18 cellular contexts compared by ENCODE assay signal in the genomic region with DNA sequence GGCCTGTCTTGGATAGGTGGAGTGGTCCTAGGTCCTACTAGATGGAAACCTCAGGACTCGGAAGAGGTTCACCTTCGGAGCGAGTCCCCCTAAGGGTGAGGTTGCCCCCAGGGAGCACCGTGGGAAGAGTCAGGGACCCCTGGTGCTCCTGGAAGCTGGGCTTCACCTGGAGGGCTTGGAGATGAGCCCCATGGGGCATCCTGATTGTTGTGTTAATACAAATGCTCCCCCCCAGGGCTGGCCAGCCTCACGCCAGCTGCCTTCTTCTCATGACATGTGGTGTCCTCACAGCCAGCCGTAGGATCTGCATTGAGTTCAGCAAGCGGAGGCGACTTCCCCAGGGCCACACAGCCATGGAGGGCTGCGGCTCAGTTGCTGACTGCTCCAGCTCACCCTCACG.
A peak's percentile ranks its signal among the peaks of the same experiment; 100 is the strongest.
DNase-seq lines count a peak whose midpoint lies in the region; ATAC-seq, FAIRE-seq and TF ChIP-seq lines count a peak whose summit lies in the region.
"Had no signal": no experiment of that assay in that cellular context is flagged by ENCODE, and none has a peak within 500 bp of the region (broad histone marks: within the 10 kb centered on the region; RNA-seq: fewer than 3 reads in every experiment).

No MANE protein-coding gene starts in this region.

- H3K4me2 ChIP-seq in BLaER1 treated with 17β-estradiol and CSF1 and Interleukin-3, amounts not matched to agents 10 nM and 100 nM = peak overlapping the region in 8 of 11 experiments; percentile 64 to 88 (median 76); a peak in 13 of 22 replicates

- peaks cover 19 to 100% (median 81%) of the 10 kb centered on the region in 10 experiments; a peak in 19 of 20 replicates for H3K4me1 ChIP-seq in BLaER1 treated with 17β-estradiol and CSF1 and Interleukin-3, amounts not matched to agents 10 nM and 100 nM
- H3K4me1 ChIP-seq in RWPE2 (ENCODE audit: insufficient read depth, poor library complexity, severe bottlenecking) (no peaks in the 10 kb centered on the region), lower lobe of right lung (no peaks in the 10 kb centered on the region), aorta (ENCODE audit: control insufficient read depth in 1 of 2, insufficient read depth in 2 of 2, low read length in 2 of 2) (no peaks in the 10 kb centered on the region)

- no peak for FAIRE-seq in GM19239 (lab: Jason Lieb, UNC)
- FAIRE-seq: A204.1, D721Med, GM12892 had no signal

- TF ChIP-seq CTCF in RWPE2 (IDR thresholded peaks at IDR 0.05; ENCODE audit: poor library complexity, severe bottlenecking) = no peak
- TF ChIP-seq CTCF in lower lobe of right lung (IDR thresholded peaks at IDR 0.05) = no peak

- ATAC-seq in RWPE2 (ENCODE audit: low read depth) (no peak), lower lobe of right lung (no peak), aorta (ENCODE audit: low FRiP score) (peak; percentile 20), HG03039 (IDR thresholded peaks at IDR 0.05; ENCODE audit: unreplicated experiment) (no peak)
- ATAC-seq: CD8-positive, alpha-beta T cell; HCT116 had no signal

- no peak overlapping the region for H3K27ac ChIP-seq in BLaER1 treated with 17β-estradiol and CSF1 and Interleukin-3, amounts not matched to agents 10 nM and 100 nM
- H3K27ac ChIP-seq in RWPE2 (ENCODE audit: poor library complexity, severe bottlenecking) = no peak overlapping the region
- H3K27ac ChIP-seq in lower lobe of right lung = no peak overlapping the region
- no peak overlapping the region for H3K27ac ChIP-seq in aorta (ENCODE audit: low read depth in 1 of 2, low read length in 2 of 2)

- intact Hi-C loops in lower lobe of right lung (cut with DNase I) = no loop called here
- intact Hi-C loops in aorta (cut with DNase I) = no loop called here

- H3K4me3 ChIP-seq in BLaER1 treated with 17β-estradiol and CSF1 and Interleukin-3, amounts not matched to agents 10 nM and 100 nM = no peak overlapping the region
- H3K4me3 ChIP-seq in RWPE2 (ENCODE audit: severe bottlenecking) (no peak overlapping the region), lower lobe of right lung (no peak overlapping the region), aorta (ENCODE audit: low read length in 2 of 2) (no peak overlapping the region)

- H4K20me1 ChIP-seq in BLaER1 treated with 17β-estradiol and CSF1 and Interleukin-3, amounts not matched to agents 10 nM and 100 nM = peaks cover 0 to 8% (median 0%) of the 10 kb centered on the region in 11 experiments; a peak in 3 of 22 replicates

- no peak overlapping the region for H3K9ac ChIP-seq in BLaER1 treated with 17β-estradiol and CSF1 and Interleukin-3, amounts not matched to agents 10 nM and 100 nM

- peaks cover 0 to 7% (median 0%) of the 10 kb centered on the region in 11 experiments; a peak in 2 of 22 replicates for H3K27me3 ChIP-seq in BLaER1 treated with 17β-estradiol and CSF1 and Interleukin-3, amounts not matched to agents 10 nM and 100 nM
- H3K27me3 ChIP-seq in RWPE2 (ENCODE audit: insufficient read depth, poor library complexity, severe bottlenecking) = no peaks in the 10 kb centered on the region
- no peaks in the 10 kb centered on the region for H3K27me3 ChIP-seq in lower lobe of right lung (ENCODE audit: low read depth)
- no peaks in the 10 kb centered on the region for H3K27me3 ChIP-seq in aorta (ENCODE audit: control insufficient read depth in 1 of 2, insufficient read depth in 2 of 2, low read length in 1 of 2)

- H3K9me3 ChIP-seq in BLaER1 treated with 17β-estradiol and CSF1 and Interleukin-3, amounts not matched to agents 10 nM and 100 nM (replicated peaks in 1 of 11) = no peaks in the 10 kb centered on the region
- H3K9me3 ChIP-seq in RWPE2 (ENCODE audit: severe bottlenecking) (no peaks in the 10 kb centered on the region), lower lobe of right lung (no peaks in the 10 kb centered on the region), aorta (ENCODE audit: control insufficient read depth, low read length) (no peaks in the 10 kb centered on the region)

- H3K36me3 ChIP-seq in BLaER1 treated with 17β-estradiol and CSF1 and Interleukin-3, amounts not matched to agents 10 nM and 100 nM = no peaks in the 10 kb centered on the region
- H3K36me3 ChIP-seq in RWPE2 (ENCODE audit: low read depth) = no peaks in the 10 kb centered on the region
- H3K36me3 ChIP-seq in lower lobe of right lung = no peaks in the 10 kb centered on the region
- H3K36me3 ChIP-seq in aorta (ENCODE audit: control insufficient read depth in 1 of 2, insufficient read depth in 2 of 2, low read length in 1 of 2) = no peaks in the 10 kb centered on the region

- 74 to 77% methylated on average over 10 of the region's 10 CpGs for WGBS in aorta, 2 donors

- DNase-seq in RWPE2 (ENCODE audit: low spot score) (peak; percentile 33), lower lobe of right lung (peak; percentile 31), aorta (peak in 1 of 2 donors; percentile 56), NAMALWA (ENCODE audit: low spot score) (no peak), GM19239 (ENCODE audit: insufficient read length, low spot score) (no peak)
- DNase-seq: CD8-positive, alpha-beta T cell; COR-L47; DMS153; DMS79 treated with DMSO at 0.1 percent for 48 hours; EL; GDM1; IMR-90 had no signal

Comparison
In these comparisons a context has a peak if more than half of its experiments do, and no peak if none do; other contexts are left out.
1. DNase-seq: peak in RWPE2 (single experiment) and lower lobe of right lung (single experiment); none in NAMALWA (single experiment) and GM19239 (single experiment).